14 cellular contexts compared by ENCODE assay signal in the genomic region with DNA sequence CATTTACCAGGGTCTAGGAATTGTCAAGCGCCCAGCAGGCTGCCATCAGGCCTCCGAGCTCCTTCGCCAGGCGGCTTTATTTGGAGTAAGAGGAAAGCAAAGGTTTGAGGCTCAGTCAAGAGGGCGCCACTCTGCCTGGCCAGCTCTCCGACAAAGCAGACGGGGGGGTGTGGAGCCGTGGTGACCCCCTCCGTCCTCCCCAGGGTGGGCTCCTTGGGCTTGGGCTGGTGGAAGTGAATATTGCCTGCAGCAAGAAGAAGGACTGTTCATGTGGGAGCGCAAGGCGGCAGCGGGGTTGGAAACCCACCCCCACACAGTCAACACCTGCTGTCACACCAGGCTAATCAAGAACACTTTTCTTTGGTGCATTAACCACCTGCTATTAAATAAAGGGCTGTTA. TPM values are rescaled to one million over a fixed set of nuclear protein-coding genes. Genes with fewer than 3 reads are reported as not detected.
DNase-seq lines count a peak whose midpoint lies in the region; ATAC-seq and TF ChIP-seq lines count a peak whose summit lies in the region.
"Had no signal": no experiment of that assay in that cellular context is flagged by ENCODE, and none has a peak within 500 bp of the region (broad histone marks: within the 10 kb centered on the region; RNA-seq: fewer than 3 reads in every experiment).

No MANE protein-coding gene starts in this region.

- DNase-seq in NCI-H2227 (lab: John Stamatoyannopoulos, UW; ENCODE audit: unreplicated experiment) = peak; percentile 22
- no peak for DNase-seq in NCI-H2227 treated with DMSO at 0.1 percent for 48 hours (lab: John Stamatoyannopoulos, UW)
- peak; percentile 83 for DNase-seq in NCI-H524 treated with DMSO at 0.1 percent for 48 hours (lab: John Stamatoyannopoulos, UW)
- DNase-seq in left lobe of liver (ENCODE audit: low spot score) = no peak
- no peak for DNase-seq in uterus
- no peak for DNase-seq in mucosa of descending colon
- DNase-seq: activated CD4-positive, alpha-beta T cell treated with anti-CD3 and anti-CD28 coated beads, Interleukin-2, amount 50 U/mL, for 1 hour; anterior cingulate cortex; dermis blood vessel endothelial cell; HFFc6; nucleus accumbens; T-helper 17 cell had no signal

- H3K36me3 ChIP-seq in uterus (no peaks in the 10 kb centered on the region), mucosa of descending colon (ENCODE audit: low read depth) (no peaks in the 10 kb centered on the region)

- no peak for TF ChIP-seq CTCF in uterus (IDR thresholded peaks at IDR 0.05)
- no peak for TF ChIP-seq CTCF in mucosa of descending colon (IDR thresholded peaks at IDR 0.05)

- no peaks in the 10 kb centered on the region for H3K9me3 ChIP-seq in uterus
- no peaks in the 10 kb centered on the region for H3K9me3 ChIP-seq in mucosa of descending colon

- peak overlapping the region; percentile 53 to 71 for H3K27ac ChIP-seq in uterus

- intact Hi-C loops in uterus (cut with DNase I; ENCODE audit: low total_unique reads) = no loop called here
- intact Hi-C loops in mucosa of descending colon (cut with DNase I, micrococcal nuclease) = no loop called here

- no peak for TF ChIP-seq POLR2A in uterus (IDR thresholded peaks at IDR 0.05)

- H3K4me1 ChIP-seq in uterus = peaks cover 25 to 39% of the 10 kb centered on the region in 2 donors
- peaks cover 2% of the 10 kb centered on the region for H3K4me1 ChIP-seq in mucosa of descending colon (ENCODE audit: low read depth)

- no peaks in the 10 kb centered on the region for H3K27me3 ChIP-seq in uterus

- ATAC-seq in left lobe of liver = peak; percentile 1
- ATAC-seq in GM19467 (IDR thresholded peaks at IDR 0.05; ENCODE audit: unreplicated experiment) = no peak
- ATAC-seq in mucosa of descending colon = no peak
- no peak for ATAC-seq in HG02759 (IDR thresholded peaks at IDR 0.05; ENCODE audit: unreplicated experiment)
- ATAC-seq: T-helper 17 cell had no signal

- no peak overlapping the region for H3K4me3 ChIP-seq in uterus
- no peak overlapping the region for H3K4me3 ChIP-seq in mucosa of descending colon

RNA-seq across cellular contexts. Expression of gene EPHX1, which starts 14.6 kb away (rescaled TPM):
- total RNA-seq in left lobe of liver = 1,368 TPM
- 100 to 1,000 TPM in 1 of 4 donors, 10 to 100 TPM in 3; 51.2 to 156 (median 55.3) TPM for total RNA-seq in uterus
- 10 to 100 TPM; 48.8 to 86.3 (median 68.0) TPM for total RNA-seq in mucosa of descending colon

RNA-seq across cellular contexts. Expression of gene SRP9, which starts 46.9 kb away (rescaled TPM):
- total RNA-seq in left lobe of liver (136 TPM), uterus (100 to 1,000 TPM; 169 to 551 (median 202) TPM), mucosa of descending colon (100 to 1,000 TPM; 168 to 208 (median 187) TPM)

RNA-seq across cellular contexts. Expression of gene TMEM63A, which starts 57.7 kb away (rescaled TPM):
- total RNA-seq in left lobe of liver = 69.1 TPM
- total RNA-seq in uterus = 100 to 1,000 TPM in 1 of 4 donors, 10 to 100 TPM in 3; 11.2 to 125 (median 63.8) TPM
- 100 to 1,000 TPM; 115 to 192 (median 147) TPM for total RNA-seq in mucosa of descending colon

Comparison
In these comparisons a context has a peak if more than half of its experiments do, and no peak if none do; other contexts are left out.
1. DNase-seq: peak in NCI-H2227 (single experiment) and NCI-H524 treated with DMSO at 0.1 percent for 48 hours (single experiment); none in NCI-H2227 treated with DMSO at 0.1 percent for 48 hours (single experiment), left lobe of liver (single experiment), uterus (0 of 2) and mucosa of descending colon (0 of 3).